1 cellular context compared by ENCODE assay signal in the genomic region with DNA sequence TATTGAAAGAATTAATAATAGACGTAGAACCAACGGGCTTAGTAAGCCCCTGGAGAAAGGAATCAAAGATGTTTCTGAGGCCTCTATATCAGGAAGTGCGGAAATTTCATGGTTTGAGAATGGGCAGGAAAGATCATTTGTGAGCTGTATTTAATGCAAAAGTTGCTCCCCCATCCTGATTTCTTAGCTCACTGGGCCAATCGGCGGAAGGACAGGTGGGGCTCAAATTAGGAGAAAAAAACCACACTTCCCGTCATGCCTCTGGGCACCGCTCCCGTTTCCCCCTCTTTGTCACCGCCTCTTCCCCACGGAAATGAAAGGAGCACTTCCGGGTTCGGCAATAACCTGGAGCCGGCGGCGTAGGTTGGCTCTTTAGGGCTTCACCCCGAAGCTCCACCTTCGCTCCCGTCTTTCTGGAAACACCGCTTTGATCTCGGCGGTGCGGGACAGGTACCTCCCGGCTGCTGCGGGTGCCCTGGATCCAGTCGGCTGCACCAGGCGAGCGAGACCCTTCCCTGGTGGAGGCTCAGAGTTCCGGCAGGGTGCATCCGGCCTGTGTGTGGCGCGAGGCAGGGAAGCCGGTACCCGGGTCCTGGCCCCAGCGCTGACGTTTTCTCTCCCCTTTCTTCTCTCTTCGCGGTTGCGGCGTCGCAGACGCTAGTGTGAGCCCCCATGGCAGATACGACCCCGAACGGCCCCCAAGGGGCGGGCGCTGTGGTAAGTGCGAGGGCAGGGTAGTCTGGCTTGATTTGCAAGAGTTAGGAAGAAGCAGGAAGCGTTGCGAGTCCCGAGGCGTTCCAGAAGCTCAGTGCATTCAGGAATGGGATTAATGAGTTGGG.
A peak's percentile ranks its signal among the peaks of the same experiment; 100 is the strongest.
TF ChIP-seq lines count a peak whose summit lies in the region.

A gene with protein sequence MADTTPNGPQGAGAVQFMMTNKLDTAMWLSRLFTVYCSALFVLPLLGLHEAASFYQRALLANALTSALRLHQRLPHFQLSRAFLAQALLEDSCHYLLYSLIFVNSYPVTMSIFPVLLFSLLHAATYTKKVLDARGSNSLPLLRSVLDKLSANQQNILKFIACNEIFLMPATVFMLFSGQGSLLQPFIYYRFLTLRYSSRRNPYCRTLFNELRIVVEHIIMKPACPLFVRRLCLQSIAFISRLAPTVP (plus strand): TSS at position 617 of the 839 bp plus-strand sequence. CDS start 56 bp downstream, at position 673.

TF ChIP-seq in HepG2, 621 proteins besides CTCF, POLR2A, EP300 and RAD21 (continued from another document and continues in another):
- TF ChIP-seq, protein P1, sequence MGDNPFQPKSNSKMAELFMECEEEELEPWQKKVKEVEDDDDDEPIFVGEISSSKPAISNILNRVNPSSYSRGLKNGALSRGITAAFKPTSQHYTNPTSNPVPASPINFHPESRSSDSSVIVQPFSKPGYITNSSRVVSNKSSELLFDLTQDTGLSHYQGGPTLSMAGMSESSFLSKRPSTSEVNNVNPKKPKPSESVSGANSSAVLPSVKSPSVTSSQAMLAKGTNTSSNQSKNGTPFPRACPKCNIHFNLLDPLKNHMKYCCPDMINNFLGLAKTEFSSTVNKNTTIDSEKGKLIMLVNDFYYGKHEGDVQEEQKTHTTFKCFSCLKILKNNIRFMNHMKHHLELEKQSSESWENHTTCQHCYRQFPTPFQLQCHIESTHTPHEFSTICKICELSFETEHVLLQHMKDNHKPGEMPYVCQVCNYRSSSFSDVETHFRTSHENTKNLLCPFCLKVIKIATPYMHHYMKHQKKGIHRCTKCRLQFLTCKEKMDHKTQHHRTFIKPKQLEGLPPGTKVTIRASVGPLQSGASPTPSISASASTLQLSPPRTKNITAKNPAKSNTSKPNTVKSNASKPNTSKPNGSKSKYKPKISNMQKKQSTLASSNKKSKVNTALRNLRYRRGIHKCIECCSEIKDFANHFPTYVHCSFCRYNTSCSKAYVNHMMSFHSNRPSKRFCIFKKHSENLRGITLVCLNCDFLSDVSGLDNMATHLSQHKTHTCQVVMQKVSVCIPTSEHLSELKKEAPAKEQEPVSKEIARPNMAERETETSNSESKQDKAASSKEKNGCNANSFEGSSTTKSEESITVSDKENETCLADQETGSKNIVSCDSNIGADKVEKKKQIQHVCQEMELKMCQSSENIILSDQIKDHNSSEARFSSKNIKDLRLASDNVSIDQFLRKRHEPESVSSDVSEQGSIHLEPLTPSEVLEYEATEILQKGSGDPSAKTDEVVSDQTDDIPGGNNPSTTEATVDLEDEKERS (CRISPR knock-in tag; IDR thresholded peaks at IDR 0.05) = 0 out of 2 replicates have a peak, but pooled peaks have one; percentile 22
- TF ChIP-seq ZNF737 (CRISPR knock-in tag; IDR thresholded peaks at IDR 0.05; ENCODE audit: borderline replicate concordance) = no peak
- TF ChIP-seq ZNF382 (CRISPR knock-in tag; IDR thresholded peaks at IDR 0.05; ENCODE audit: borderline replicate concordance) = no peak
- TF ChIP-seq, protein P2, sequence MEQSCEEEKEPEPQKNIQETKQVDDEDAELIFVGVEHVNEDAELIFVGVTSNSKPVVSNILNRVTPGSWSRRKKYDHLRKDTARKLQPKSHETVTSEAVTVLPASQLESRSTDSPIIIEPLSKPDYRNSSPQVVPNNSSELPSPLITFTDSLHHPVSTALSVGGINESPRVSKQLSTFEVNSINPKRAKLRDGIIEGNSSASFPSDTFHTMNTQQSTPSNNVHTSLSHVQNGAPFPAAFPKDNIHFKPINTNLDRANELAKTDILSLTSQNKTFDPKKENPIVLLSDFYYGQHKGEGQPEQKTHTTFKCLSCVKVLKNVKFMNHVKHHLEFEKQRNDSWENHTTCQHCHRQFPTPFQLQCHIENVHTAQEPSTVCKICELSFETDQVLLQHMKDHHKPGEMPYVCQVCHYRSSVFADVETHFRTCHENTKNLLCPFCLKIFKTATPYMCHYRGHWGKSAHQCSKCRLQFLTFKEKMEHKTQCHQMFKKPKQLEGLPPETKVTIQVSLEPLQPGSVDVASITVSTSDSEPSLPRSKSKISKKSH (CRISPR knock-in tag; IDR thresholded peaks at IDR 0.05; ENCODE audit: borderline replicate concordance) = no peak
- no peak for TF ChIP-seq ZFP36L1 (CRISPR knock-in tag; IDR thresholded peaks at IDR 0.05)
- TF ChIP-seq, protein P3, sequence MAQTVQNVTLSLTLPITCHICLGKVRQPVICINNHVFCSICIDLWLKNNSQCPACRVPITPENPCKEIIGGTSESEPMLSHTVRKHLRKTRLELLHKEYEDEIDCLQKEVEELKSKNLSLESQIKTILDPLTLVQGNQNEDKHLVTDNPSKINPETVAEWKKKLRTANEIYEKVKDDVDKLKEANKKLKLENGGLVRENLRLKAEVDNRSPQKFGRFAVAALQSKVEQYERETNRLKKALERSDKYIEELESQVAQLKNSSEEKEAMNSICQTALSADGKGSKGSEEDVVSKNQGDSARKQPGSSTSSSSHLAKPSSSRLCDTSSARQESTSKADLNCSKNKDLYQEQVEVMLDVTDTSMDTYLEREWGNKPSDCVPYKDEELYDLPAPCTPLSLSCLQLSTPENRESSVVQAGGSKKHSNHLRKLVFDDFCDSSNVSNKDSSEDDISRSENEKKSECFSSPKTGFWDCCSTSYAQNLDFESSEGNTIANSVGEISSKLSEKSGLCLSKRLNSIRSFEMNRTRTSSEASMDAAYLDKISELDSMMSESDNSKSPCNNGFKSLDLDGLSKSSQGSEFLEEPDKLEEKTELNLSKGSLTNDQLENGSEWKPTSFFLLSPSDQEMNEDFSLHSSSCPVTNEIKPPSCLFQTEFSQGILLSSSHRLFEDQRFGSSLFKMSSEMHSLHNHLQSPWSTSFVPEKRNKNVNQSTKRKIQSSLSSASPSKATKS (CRISPR knock-in tag; IDR thresholded peaks at IDR 0.05) = no peak
- TF ChIP-seq ZNF317 (CRISPR knock-in tag; IDR thresholded peaks at IDR 0.05) = no peak
- TF ChIP-seq ZBTB38 (CRISPR knock-in tag; IDR thresholded peaks at IDR 0.05) = peak; percentile 78
- no peak for TF ChIP-seq PRMT3 (CRISPR knock-in tag; IDR thresholded peaks at IDR 0.05; ENCODE audit: borderline replicate concordance, low read depth)
- TF ChIP-seq JDP2 (CRISPR knock-in tag; IDR thresholded peaks at IDR 0.05; ENCODE audit: borderline replicate concordance) = no peak
- peak; percentile 42; the same call in 1 of the 2 replicates for TF ChIP-seq ISL2 (CRISPR knock-in tag; IDR thresholded peaks at IDR 0.05)
- TF ChIP-seq ZSCAN25 (CRISPR knock-in tag; IDR thresholded peaks at IDR 0.05) = no peak
- TF ChIP-seq HOXD1 (CRISPR knock-in tag; IDR thresholded peaks at IDR 0.05) = no peak
- 0 out of 2 replicates have a peak, but pooled peaks have one; percentile 76 for TF ChIP-seq EEA1 (CRISPR knock-in tag; IDR thresholded peaks at IDR 0.05; ENCODE audit: borderline replicate concordance)
- TF ChIP-seq, protein P4, sequence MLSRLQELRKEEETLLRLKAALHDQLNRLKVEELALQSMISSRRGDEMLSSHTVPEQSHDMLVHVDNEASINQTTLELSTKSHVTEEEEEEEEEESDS (CRISPR knock-in tag; IDR thresholded peaks at IDR 0.05; ENCODE audit: borderline replicate concordance) = 0 out of 2 replicates have a peak, but pooled peaks have one; percentile 41
- TF ChIP-seq, protein P5, sequence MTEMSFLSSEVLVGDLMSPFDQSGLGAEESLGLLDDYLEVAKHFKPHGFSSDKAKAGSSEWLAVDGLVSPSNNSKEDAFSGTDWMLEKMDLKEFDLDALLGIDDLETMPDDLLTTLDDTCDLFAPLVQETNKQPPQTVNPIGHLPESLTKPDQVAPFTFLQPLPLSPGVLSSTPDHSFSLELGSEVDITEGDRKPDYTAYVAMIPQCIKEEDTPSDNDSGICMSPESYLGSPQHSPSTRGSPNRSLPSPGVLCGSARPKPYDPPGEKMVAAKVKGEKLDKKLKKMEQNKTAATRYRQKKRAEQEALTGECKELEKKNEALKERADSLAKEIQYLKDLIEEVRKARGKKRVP (CRISPR knock-in tag; IDR thresholded peaks at IDR 0.05) = no peak
- TF ChIP-seq ZNF337 (CRISPR knock-in tag; IDR thresholded peaks at IDR 0.05; ENCODE audit: borderline replicate concordance, low read depth) = no peak
- TF ChIP-seq, protein P6, sequence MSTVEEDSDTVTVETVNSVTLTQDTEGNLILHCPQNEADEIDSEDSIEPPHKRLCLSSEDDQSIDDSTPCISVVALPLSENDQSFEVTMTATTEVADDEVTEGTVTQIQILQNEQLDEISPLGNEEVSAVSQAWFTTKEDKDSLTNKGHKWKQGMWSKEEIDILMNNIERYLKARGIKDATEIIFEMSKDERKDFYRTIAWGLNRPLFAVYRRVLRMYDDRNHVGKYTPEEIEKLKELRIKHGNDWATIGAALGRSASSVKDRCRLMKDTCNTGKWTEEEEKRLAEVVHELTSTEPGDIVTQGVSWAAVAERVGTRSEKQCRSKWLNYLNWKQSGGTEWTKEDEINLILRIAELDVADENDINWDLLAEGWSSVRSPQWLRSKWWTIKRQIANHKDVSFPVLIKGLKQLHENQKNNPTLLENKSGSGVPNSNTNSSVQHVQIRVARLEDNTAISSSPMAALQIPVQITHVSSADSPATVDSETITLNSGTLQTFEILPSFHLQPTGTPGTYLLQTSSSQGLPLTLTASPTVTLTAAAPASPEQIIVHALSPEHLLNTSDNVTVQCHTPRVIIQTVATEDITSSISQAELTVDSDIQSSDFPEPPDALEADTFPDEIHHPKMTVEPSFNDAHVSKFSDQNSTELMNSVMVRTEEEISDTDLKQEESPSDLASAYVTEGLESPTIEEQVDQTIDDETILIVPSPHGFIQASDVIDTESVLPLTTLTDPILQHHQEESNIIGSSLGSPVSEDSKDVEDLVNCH (CRISPR knock-in tag; IDR thresholded peaks at IDR 0.05) = no peak
- no peak for TF ChIP-seq SMAD1 (CRISPR knock-in tag; IDR thresholded peaks at IDR 0.05; ENCODE audit: borderline replicate concordance, low read depth)
- TF ChIP-seq, protein P7, sequence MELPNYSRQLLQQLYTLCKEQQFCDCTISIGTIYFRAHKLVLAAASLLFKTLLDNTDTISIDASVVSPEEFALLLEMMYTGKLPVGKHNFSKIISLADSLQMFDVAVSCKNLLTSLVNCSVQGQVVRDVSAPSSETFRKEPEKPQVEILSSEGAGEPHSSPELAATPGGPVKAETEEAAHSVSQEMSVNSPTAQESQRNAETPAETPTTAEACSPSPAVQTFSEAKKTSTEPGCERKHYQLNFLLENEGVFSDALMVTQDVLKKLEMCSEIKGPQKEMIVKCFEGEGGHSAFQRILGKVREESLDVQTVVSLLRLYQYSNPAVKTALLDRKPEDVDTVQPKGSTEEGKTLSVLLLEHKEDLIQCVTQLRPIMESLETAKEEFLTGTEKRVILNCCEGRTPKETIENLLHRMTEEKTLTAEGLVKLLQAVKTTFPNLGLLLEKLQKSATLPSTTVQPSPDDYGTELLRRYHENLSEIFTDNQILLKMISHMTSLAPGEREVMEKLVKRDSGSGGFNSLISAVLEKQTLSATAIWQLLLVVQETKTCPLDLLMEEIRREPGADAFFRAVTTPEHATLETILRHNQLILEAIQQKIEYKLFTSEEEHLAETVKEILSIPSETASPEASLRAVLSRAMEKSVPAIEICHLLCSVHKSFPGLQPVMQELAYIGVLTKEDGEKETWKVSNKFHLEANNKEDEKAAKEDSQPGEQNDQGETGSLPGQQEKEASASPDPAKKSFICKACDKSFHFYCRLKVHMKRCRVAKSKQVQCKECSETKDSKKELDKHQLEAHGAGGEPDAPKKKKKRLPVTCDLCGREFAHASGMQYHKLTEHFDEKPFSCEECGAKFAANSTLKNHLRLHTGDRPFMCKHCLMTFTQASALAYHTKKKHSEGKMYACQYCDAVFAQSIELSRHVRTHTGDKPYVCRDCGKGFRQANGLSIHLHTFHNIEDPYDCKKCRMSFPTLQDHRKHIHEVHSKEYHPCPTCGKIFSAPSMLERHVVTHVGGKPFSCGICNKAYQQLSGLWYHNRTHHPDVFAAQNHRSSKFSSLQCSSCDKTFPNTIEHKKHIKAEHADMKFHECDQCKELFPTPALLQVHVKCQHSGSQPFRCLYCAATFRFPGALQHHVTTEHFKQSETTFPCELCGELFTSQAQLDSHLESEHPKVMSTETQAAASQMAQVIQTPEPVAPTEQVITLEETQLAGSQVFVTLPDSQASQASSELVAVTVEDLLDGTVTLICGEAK (IDR thresholded peaks at IDR 0.05) = peak; percentile 87
- TF ChIP-seq, protein P7 (CRISPR knock-in tag; IDR thresholded peaks at IDR 0.05) = peak; percentile 11; the same call in 1 of the 2 replicates
- no peak for TF ChIP-seq IRX3 (CRISPR knock-in tag; IDR thresholded peaks at IDR 0.05; ENCODE audit: borderline replicate concordance, low read depth)
- TF ChIP-seq, protein P8, sequence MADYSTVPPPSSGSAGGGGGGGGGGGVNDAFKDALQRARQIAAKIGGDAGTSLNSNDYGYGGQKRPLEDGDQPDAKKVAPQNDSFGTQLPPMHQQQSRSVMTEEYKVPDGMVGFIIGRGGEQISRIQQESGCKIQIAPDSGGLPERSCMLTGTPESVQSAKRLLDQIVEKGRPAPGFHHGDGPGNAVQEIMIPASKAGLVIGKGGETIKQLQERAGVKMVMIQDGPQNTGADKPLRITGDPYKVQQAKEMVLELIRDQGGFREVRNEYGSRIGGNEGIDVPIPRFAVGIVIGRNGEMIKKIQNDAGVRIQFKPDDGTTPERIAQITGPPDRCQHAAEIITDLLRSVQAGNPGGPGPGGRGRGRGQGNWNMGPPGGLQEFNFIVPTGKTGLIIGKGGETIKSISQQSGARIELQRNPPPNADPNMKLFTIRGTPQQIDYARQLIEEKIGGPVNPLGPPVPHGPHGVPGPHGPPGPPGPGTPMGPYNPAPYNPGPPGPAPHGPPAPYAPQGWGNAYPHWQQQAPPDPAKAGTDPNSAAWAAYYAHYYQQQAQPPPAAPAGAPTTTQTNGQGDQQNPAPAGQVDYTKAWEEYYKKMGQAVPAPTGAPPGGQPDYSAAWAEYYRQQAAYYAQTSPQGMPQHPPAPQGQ (CRISPR knock-in tag; IDR thresholded peaks at IDR 0.05; ENCODE audit: borderline replicate concordance) = no peak
- peak; percentile 44; the same call in 1 of the 2 replicates for TF ChIP-seq KLF6 (CRISPR knock-in tag; IDR thresholded peaks at IDR 0.05)
- no peak for TF ChIP-seq SP5 (CRISPR knock-in tag; IDR thresholded peaks at IDR 0.05; ENCODE audit: borderline replicate concordance, low read depth)
